2 cellular contexts compared by ENCODE assay signal in the genomic region with DNA sequence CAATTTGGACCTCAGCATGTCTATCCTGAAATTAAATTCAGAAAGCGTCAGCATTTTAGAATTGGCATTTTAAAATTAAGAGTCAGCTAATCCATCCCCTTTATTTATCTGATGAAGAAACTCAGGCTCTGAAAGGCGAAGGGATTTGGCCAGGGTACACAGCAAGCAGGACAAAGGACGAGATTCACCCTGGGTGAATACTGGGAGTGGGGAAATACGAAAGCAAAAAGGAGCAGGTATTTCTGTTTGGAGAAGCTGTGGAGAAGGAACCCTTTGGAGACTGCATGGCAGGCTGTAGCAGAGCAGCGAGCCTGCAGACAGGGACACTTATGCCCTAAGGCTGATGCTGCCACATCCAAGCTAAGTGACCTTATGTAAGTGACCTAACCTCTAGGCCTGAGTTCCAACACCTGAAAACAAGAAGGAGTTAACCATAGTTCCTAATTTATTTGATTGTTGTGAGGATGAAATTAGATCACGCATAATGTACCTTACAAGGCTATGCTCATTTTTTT.
TF ChIP-seq lines count a peak whose summit lies in the region.

No MANE protein-coding gene starts in this region.

TF ChIP-seq in GM23338, 12 proteins besides CTCF, POLR2A, EP300 and RAD21 (continues in another document):
- TF ChIP-seq, protein P1, sequence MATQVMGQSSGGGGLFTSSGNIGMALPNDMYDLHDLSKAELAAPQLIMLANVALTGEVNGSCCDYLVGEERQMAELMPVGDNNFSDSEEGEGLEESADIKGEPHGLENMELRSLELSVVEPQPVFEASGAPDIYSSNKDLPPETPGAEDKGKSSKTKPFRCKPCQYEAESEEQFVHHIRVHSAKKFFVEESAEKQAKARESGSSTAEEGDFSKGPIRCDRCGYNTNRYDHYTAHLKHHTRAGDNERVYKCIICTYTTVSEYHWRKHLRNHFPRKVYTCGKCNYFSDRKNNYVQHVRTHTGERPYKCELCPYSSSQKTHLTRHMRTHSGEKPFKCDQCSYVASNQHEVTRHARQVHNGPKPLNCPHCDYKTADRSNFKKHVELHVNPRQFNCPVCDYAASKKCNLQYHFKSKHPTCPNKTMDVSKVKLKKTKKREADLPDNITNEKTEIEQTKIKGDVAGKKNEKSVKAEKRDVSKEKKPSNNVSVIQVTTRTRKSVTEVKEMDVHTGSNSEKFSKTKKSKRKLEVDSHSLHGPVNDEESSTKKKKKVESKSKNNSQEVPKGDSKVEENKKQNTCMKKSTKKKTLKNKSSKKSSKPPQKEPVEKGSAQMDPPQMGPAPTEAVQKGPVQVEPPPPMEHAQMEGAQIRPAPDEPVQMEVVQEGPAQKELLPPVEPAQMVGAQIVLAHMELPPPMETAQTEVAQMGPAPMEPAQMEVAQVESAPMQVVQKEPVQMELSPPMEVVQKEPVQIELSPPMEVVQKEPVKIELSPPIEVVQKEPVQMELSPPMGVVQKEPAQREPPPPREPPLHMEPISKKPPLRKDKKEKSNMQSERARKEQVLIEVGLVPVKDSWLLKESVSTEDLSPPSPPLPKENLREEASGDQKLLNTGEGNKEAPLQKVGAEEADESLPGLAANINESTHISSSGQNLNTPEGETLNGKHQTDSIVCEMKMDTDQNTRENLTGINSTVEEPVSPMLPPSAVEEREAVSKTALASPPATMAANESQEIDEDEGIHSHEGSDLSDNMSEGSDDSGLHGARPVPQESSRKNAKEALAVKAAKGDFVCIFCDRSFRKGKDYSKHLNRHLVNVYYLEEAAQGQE (IDR thresholded peaks at IDR 0.05; ENCODE audit: unreplicated experiment) = no peak
- TF ChIP-seq EZH2 (IDR thresholded peaks at IDR 0.05; ENCODE audit: low read depth, unreplicated experiment) (no peak), STAT1 (IDR thresholded peaks at IDR 0.05; ENCODE audit: unreplicated experiment) (no peak), ZNF114 (CRISPR knock-in tag; IDR thresholded peaks at IDR 0.05) (no peak), NANOG (IDR thresholded peaks at IDR 0.05; ENCODE audit: borderline replicate concordance) (no peak), JUNB (IDR thresholded peaks at IDR 0.05; ENCODE audit: unreplicated experiment) (no peak), POLR2AphosphoS5 (IDR thresholded peaks at IDR 0.05; ENCODE audit: low read depth) (no peak)
- TF ChIP-seq, protein P2, sequence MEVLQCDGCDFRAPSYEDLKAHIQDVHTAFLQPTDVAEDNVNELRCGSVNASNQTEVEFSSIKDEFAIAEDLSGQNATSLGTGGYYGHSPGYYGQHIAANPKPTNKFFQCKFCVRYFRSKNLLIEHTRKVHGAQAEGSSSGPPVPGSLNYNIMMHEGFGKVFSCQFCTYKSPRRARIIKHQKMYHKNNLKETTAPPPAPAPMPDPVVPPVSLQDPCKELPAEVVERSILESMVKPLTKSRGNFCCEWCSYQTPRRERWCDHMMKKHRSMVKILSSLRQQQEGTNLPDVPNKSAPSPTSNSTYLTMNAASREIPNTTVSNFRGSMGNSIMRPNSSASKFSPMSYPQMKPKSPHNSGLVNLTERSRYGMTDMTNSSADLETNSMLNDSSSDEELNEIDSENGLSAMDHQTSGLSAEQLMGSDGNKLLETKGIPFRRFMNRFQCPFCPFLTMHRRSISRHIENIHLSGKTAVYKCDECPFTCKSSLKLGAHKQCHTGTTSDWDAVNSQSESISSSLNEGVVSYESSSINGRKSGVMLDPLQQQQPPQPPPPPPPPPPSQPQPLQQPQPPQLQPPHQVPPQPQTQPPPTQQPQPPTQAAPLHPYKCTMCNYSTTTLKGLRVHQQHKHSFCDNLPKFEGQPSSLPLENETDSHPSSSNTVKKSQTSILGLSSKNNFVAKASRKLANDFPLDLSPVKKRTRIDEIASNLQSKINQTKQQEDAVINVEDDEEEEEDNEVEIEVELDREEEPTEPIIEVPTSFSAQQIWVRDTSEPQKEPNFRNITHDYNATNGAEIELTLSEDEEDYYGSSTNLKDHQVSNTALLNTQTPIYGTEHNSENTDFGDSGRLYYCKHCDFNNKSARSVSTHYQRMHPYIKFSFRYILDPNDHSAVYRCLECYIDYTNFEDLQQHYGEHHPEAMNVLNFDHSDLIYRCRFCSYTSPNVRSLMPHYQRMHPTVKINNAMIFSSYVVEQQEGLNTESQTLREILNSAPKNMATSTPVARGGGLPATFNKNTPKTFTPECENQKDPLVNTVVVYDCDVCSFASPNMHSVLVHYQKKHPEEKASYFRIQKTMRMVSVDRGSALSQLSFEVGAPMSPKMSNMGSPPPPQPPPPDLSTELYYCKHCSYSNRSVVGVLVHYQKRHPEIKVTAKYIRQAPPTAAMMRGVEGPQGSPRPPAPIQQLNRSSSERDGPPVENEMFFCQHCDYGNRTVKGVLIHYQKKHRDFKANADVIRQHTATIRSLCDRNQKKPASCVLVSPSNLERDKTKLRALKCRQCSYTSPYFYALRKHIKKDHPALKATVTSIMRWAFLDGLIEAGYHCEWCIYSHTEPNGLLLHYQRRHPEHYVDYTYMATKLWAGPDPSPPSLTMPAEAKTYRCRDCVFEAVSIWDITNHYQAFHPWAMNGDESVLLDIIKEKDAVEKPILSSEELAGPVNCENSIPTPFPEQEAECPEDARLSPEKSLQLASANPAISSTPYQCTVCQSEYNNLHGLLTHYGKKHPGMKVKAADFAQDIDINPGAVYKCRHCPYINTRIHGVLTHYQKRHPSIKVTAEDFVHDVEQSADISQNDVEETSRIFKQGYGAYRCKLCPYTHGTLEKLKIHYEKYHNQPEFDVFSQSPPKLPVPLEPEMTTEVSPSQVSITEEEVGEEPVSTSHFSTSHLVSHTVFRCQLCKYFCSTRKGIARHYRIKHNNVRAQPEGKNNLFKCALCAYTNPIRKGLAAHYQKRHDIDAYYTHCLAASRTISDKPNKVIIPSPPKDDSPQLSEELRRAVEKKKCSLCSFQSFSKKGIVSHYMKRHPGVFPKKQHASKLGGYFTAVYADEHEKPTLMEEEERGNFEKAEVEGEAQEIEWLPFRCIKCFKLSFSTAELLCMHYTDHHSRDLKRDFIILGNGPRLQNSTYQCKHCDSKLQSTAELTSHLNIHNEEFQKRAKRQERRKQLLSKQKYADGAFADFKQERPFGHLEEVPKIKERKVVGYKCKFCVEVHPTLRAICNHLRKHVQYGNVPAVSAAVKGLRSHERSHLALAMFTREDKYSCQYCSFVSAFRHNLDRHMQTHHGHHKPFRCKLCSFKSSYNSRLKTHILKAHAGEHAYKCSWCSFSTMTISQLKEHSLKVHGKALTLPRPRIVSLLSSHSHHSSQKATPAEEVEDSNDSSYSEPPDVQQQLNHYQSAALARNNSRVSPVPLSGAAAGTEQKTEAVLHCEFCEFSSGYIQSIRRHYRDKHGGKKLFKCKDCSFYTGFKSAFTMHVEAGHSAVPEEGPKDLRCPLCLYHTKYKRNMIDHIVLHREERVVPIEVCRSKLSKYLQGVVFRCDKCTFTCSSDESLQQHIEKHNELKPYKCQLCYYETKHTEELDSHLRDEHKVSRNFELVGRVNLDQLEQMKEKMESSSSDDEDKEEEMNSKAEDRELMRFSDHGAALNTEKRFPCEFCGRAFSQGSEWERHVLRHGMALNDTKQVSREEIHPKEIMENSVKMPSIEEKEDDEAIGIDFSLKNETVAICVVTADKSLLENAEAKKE (CRISPR knock-in tag; IDR thresholded peaks at IDR 0.05) = no peak
- TF ChIP-seq, protein P3, sequence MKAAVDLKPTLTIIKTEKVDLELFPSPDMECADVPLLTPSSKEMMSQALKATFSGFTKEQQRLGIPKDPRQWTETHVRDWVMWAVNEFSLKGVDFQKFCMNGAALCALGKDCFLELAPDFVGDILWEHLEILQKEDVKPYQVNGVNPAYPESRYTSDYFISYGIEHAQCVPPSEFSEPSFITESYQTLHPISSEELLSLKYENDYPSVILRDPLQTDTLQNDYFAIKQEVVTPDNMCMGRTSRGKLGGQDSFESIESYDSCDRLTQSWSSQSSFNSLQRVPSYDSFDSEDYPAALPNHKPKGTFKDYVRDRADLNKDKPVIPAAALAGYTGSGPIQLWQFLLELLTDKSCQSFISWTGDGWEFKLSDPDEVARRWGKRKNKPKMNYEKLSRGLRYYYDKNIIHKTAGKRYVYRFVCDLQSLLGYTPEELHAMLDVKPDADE (IDR thresholded peaks at IDR 0.05) = no peak

TF ChIP-seq in SK-N-SH, 30 proteins besides CTCF, POLR2A, EP300 and RAD21:
- TF ChIP-seq, protein P4, sequence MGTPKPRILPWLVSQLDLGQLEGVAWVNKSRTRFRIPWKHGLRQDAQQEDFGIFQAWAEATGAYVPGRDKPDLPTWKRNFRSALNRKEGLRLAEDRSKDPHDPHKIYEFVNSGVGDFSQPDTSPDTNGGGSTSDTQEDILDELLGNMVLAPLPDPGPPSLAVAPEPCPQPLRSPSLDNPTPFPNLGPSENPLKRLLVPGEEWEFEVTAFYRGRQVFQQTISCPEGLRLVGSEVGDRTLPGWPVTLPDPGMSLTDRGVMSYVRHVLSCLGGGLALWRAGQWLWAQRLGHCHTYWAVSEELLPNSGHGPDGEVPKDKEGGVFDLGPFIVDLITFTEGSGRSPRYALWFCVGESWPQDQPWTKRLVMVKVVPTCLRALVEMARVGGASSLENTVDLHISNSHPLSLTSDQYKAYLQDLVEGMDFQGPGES (IDR thresholded peaks at IDR 0.05; ENCODE audit: low read depth, low read length) = no peak
- TF ChIP-seq, protein P5, sequence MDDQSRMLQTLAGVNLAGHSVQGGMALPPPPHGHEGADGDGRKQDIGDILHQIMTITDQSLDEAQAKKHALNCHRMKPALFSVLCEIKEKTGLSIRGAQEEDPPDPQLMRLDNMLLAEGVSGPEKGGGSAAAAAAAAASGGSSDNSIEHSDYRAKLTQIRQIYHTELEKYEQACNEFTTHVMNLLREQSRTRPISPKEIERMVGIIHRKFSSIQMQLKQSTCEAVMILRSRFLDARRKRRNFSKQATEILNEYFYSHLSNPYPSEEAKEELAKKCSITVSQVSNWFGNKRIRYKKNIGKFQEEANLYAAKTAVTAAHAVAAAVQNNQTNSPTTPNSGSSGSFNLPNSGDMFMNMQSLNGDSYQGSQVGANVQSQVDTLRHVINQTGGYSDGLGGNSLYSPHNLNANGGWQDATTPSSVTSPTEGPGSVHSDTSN (IDR thresholded peaks at IDR 0.05) = no peak
- TF ChIP-seq FOXM1 (IDR thresholded peaks at IDR 0.05; ENCODE audit: low read depth) = no peak
